Comparison of ENCODE assay signal across 8 cellular contexts in the genomic region with DNA sequence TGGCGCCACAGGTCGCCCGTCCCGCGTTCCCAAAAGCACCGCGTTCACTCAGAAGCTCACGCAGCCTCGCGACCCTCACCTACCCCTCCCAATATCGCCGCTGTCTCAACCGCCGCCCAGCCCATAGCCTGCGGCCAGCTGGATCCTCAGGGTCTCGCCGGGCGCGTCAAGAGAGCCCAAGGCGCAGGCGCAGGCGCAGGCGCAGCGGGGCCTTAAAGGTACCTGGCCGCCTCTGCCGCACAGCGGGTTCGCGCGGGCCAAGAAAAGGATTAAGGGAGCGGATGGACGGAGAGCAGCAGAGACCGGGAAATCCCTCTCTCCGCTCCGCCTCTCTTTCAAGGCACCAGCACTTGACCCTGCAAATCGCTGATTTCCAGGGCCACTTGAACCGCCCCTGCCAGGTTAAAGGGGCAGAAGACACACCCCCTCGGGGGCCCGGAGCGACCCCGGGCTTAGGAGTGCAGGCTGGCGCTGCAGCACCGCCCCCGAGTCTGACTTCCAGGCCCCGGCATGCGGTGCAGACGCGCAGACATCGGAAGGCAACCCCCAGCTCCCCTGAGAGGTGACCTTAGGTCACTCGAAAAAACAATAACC. TPM values are rescaled to one million over a fixed set of nuclear protein-coding genes. Genes with fewer than 3 reads are reported as not detected.
DNase-seq lines count a peak whose midpoint lies in the region; ATAC-seq and TF ChIP-seq lines count a peak whose summit lies in the region.

A gene with protein sequence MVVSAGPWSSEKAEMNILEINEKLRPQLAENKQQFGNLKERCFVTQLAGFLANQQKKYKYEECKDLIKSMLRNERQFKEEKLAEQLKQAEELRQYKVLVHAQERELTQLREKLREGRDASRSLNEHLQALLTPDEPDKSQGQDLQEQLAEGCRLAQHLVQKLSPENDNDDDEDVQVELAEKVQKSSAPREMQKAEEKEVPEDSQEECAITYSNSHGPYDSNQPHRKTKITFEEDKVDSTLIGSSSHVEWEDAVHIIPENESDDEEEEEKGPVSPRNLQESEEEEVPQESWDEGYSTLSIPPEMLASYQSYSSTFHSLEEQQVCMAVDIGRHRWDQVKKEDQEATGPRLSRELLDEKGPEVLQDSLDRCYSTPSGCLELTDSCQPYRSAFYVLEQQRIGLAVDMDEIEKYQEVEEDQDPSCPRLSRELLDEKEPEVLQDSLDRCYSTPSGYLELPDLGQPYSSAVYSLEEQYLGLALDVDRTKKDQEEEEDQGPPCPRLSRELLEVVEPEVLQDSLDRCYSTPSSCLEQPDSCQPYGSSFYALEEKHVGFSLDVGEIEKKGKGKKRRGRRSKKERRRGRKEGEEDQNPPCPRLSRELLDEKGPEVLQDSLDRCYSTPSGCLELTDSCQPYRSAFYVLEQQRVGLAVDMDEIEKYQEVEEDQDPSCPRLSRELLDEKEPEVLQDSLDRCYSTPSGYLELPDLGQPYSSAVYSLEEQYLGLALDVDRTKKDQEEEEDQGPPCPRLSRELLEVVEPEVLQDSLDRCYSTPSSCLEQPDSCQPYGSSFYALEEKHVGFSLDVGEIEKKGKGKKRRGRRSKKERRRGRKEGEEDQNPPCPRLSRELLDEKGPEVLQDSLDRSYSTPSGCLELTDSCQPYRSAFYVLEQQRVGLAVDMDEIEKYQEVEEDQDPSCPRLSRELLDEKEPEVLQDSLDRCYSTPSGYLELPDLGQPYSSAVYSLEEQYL (N-terminal part only) (minus strand): TSS at position 168 of the 594 bp plus-strand sequence. CDS start 20,331 bp downstream, outside the sequence.

- H3K27me3 Mint-ChIP-seq in T-helper 17 cell, result peaks cover 32% of the 10 kb centered on the region

- intact Hi-C loops in right cardiac atrium (cut with DNase I) (no loop called here), uterus (cut with DNase I; ENCODE audit: low total_unique reads) (no loop called here)

- H3K27ac ChIP-seq in right cardiac atrium (ENCODE audit: low read length) (no peak within 1 kb of the TSS), rectal smooth muscle tissue (ENCODE audit: low read depth, low read length) (no peak within 1 kb of the TSS), uterus (peak within 1 kb of the TSS; percentile 62 to 65)

- H3K9me3 ChIP-seq in T-helper 17 cell (ENCODE audit: control insufficient read depth, low read length, poor library complexity, severe bottlenecking) (peaks cover 5% of the 10 kb centered on the region), right cardiac atrium (ENCODE audit: control insufficient read depth, low read length) (peaks cover 3% of the 10 kb centered on the region), uterus (peaks cover 0 to 5% of the 10 kb centered on the region in 2 donors)

- no peak within 1 kb of the TSS for H3K9ac ChIP-seq in rectal smooth muscle tissue (ENCODE audit: low read length)

- H3K27me3 ChIP-seq in right cardiac atrium (ENCODE audit: control insufficient read depth, insufficient read depth), result no peaks in the 10 kb centered on the region
- no peaks in the 10 kb centered on the region for H3K27me3 ChIP-seq in rectal smooth muscle tissue (ENCODE audit: control insufficient read depth, insufficient read depth, low read length)
- H3K27me3 ChIP-seq in uterus, result peaks cover 0 to 13% of the 10 kb centered on the region in 2 donors

- peaks cover 5% of the 10 kb centered on the region for H3K36me3 Mint-ChIP-seq in T-helper 17 cell (ENCODE audit: low read depth)

- H3K4me1 Mint-ChIP-seq in T-helper 17 cell, result peaks cover 7% of the 10 kb centered on the region

- H3K4me1 ChIP-seq in right cardiac atrium (ENCODE audit: control insufficient read depth, insufficient read depth, low read length), result no peaks in the 10 kb centered on the region
- H3K4me1 ChIP-seq in rectal smooth muscle tissue (ENCODE audit: control insufficient read depth, insufficient read depth, low read length), result no peaks in the 10 kb centered on the region
- peaks cover 0 to 4% of the 10 kb centered on the region in 2 donors for H3K4me1 ChIP-seq in uterus

- TF ChIP-seq CTCF in GM12864 (IDR thresholded peaks at IDR 0.05; ENCODE audit: low read depth, low read length, missing control alignments), result no peak
- peak in 1 of 4 experiments; percentile 13 for TF ChIP-seq CTCF in uterus (IDR thresholded peaks at IDR 0.05)

- H3K27ac Mint-ChIP-seq in T-helper 17 cell, result peak within 1 kb of the TSS; percentile 45

- H3K36me3 ChIP-seq in rectal smooth muscle tissue (ENCODE audit: control insufficient read depth, insufficient read depth, low read length) (no peaks in the 10 kb centered on the region), uterus (no peaks in the 10 kb centered on the region)

- peak; percentile 30 for DNase-seq in GM12864 (ENCODE audit: low read depth)
- peak; percentile 87 for DNase-seq in NCI-H1105 treated with DMSO at 0.1 percent for 48 hours (lab: John Stamatoyannopoulos, UW)
- DNase-seq in T-helper 17 cell, result peak; percentile 68 to 73 (median 69)
- DNase-seq in amygdala (lab: John Stamatoyannopoulos, UW), result peak in 50 of 56 donors; percentile 3 to 83 (median 46)
- peak; percentile 80 to 92 (median 91) for DNase-seq in right cardiac atrium
- DNase-seq in uterus, result peak; percentile 67 to 75

- peak within 1 kb of the TSS; percentile 97 for H3K4me3 Mint-ChIP-seq in T-helper 17 cell

- ATAC-seq in HG02678 (IDR thresholded peaks at IDR 0.05; ENCODE audit: unreplicated experiment), result peak; percentile 97
- peak; percentile 92 for ATAC-seq in T-helper 17 cell
- ATAC-seq in right cardiac atrium, result peak; percentile 99 to 100

- under 1% methylated on average over 50 of the region's 50 CpGs for WGBS in right cardiac atrium

- H3K4me3 ChIP-seq in GM12864 (ENCODE audit: low read depth, low read length) (peak within 1 kb of the TSS; percentile 77), right cardiac atrium (ENCODE audit: low read length) (peak within 1 kb of the TSS; percentile 53), rectal smooth muscle tissue (ENCODE audit: low read length) (peak within 1 kb of the TSS; percentile 60), uterus (peak within 1 kb of the TSS; percentile 45 to 70)

- TF ChIP-seq POLR2A in uterus (IDR thresholded peaks at IDR 0.05), result peak; percentile 31 to 40

RNA-seq across cellular contexts. Expression of the gene that starts here (rescaled TPM):
- 1 to 10 TPM; 3.6 to 4.4 TPM for total RNA-seq in T-helper 17 cell
- 1 to 10 TPM in 3 of 4 donors, under 1 TPM in 1; 0.91 to 1.7 (median 1.3) TPM for total RNA-seq in right cardiac atrium
- 0.79 TPM for polyA plus RNA-seq in right cardiac atrium
- 1 to 10 TPM in 3 of 4 donors, under 1 TPM in 1; under 0.01 to 5.9 (median 3.3) TPM for total RNA-seq in uterus

Comparison
In these comparisons a context has a peak if more than half of its experiments do, and no peak if none do; other contexts are left out.
1. DNase-seq: peak in every context shown above with its lines; median percentile 91 in right cardiac atrium; 87 in NCI-H1105 treated with DMSO at 0.1 percent for 48 hours; 71 in uterus; 69 in T-helper 17 cell; 46 in amygdala; 30 in GM12864.
2. H3K27ac ChIP-seq: peak in uterus (2 of 2); none in right cardiac atrium (single experiment) and rectal smooth muscle tissue (single experiment).
3. Peak in every context shown above with its lines, with median percentiles within 50 percentile points of each other: H3K4me3 ChIP-seq and ATAC-seq.